Comparison of ENCODE assay signal across 23 cellular contexts in the genomic region with DNA sequence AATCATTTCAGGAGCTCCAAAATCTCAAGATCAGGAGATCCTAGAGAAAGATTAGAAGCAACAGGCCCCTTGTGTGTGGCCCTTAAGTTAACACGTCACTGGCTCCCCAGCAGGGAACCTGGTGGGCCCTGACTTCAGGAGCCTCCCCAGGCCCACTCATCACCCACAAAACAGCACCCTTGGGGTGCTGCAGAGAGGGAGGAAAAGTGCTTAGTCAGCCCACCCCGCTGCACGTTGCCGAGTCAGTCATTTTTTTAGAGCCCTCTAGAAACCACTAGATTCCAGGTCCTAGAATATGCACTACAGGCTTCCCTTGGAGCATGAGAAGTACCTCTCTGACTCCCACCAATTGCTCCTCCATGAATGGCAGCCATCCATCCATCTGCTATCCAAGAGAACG.
DNase-seq lines count a peak whose midpoint lies in the region; ATAC-seq, FAIRE-seq and TF ChIP-seq lines count a peak whose summit lies in the region.
"Had no signal": no experiment of that assay in that cellular context is flagged by ENCODE, and none has a peak within 500 bp of the region (broad histone marks: within the 10 kb centered on the region; RNA-seq: fewer than 3 reads in every experiment).

No MANE protein-coding gene starts in this region.

- H3K36me3 ChIP-seq in SK-N-SH (replicated peaks in 1 of 2; ENCODE audit: control insufficient read depth in 1 of 2, insufficient read depth in 2 of 2, low read length in 1 of 2) (peaks cover 0 to 3% of the 10 kb centered on the region in 2 experiments), K562 (ENCODE audit: control insufficient read depth, insufficient read depth, low read length) (no peaks in the 10 kb centered on the region), tibial nerve (no peaks in the 10 kb centered on the region)
- H3K36me3 ChIP-seq: colonic mucosa, gastrocnemius medialis had no signal

- in situ Hi-C loops in K562 (cut with MboI) (no loop called here), ACHN (cut with HindIII; ENCODE audit: low pct_ligation_motif_present, low pct_unique_long_range_greater_than_20kb, low sequenced_read_pairs) (no loop called here)

- H3K27ac Mint-ChIP-seq in natural killer cell treated with Interleukin-12 subunit alpha and Interleukin-12 subunit beta and Interleukin-15 and Interleukin-18, amount 100 ng/mL, for 72 hours: peak overlapping the region in 1 of 2 donors; percentile 68
- H3K27ac Mint-ChIP-seq: IgD-negative memory B cell, nephron progenitor cell had no signal

- DNase-seq in SK-N-SH (no peak), K562 (ENCODE audit: extremely low read depth in 1 of 4, low spot score in 3 of 4) (no peak), tibial nerve (ENCODE audit: low spot score in 2 of 2) (no peak), NCI-H187 (lab: John Stamatoyannopoulos, UW) (no peak), ACHN (no peak)
- DNase-seq in natural killer cell treated with Interleukin-12 subunit alpha and Interleukin-12 subunit beta and Interleukin-15 and Interleukin-18, amount 100 ng/mL, for 72 hours (ENCODE audit: low spot score): no peak
- no peak for DNase-seq in stimulated activated CD4-positive, alpha-beta T cell treated with anti-CD3 and anti-CD28 coated beads, Interleukin-2, amount 100 ng/mL, for 48 hours
- DNase-seq: activated CD4-positive, alpha-beta T cell treated with anti-CD3 and anti-CD28 coated beads for 36 hours; activated CD8-positive, alpha-beta memory T cell treated with anti-CD3 and anti-CD28 coated beads, Interleukin-2, amount 50 U/mL, for 48 hours; activated naive CD4-positive, alpha-beta T cell; colonic mucosa; DND-41; gastrocnemius medialis; NCI-H2081; NCI-H524; nephron progenitor cell; T1000 had no signal

- H3K4me1 Mint-ChIP-seq in natural killer cell treated with Interleukin-12 subunit alpha and Interleukin-12 subunit beta and Interleukin-15 and Interleukin-18, amount 100 ng/mL, for 72 hours (ENCODE audit: low read depth in 2 of 2): peaks cover 36 to 49% of the 10 kb centered on the region in 2 donors

- no peak for TF ChIP-seq POLR2A in K562 (conservative IDR thresholded peaks at IDR 0.05)
- TF ChIP-seq POLR2A in tibial nerve (IDR thresholded peaks at IDR 0.05): no peak

- no peak overlapping the region; the same call in 1 of the 2 replicates for H3K4me2 ChIP-seq in SK-N-SH
- no peak overlapping the region for H3K4me2 ChIP-seq in K562 (ENCODE audit: insufficient read depth, low read length)

- CTCF ChIA-PET in SK-N-SH (lab: Yijun Ruan, JAX) (interaction anchor here (1.4 kb wide), 1 partner anchor 9 kb away, joined by 4 read pairs; no protein-coding TSS in a partner anchor), K562 (lab: Yijun Ruan, JAX; ENCODE audit: low intra/inter-chr PET ratio) (no interaction called here)

- H3K9me1 ChIP-seq in K562 (ENCODE audit: control insufficient read depth, insufficient read depth, low read length): no peaks in the 10 kb centered on the region

- BruUV-seq in K562 (replicated peaks; lab: Mats Ljungman, UMichigan): no TSS peak

- H4K20me1 ChIP-seq in SK-N-SH (ENCODE audit: insufficient read depth) (peaks cover 100% of the 10 kb centered on the region), K562 (replicated peaks; ENCODE audit: control insufficient read depth, insufficient read depth, low read length) (no peaks in the 10 kb centered on the region)

- no peak overlapping the region for H3K4me3 ChIP-seq in SK-N-SH (ENCODE audit: low read depth in 2 of 2, low read length in 1 of 2)
- H3K4me3 ChIP-seq in K562: no peak overlapping the region
- H3K4me3 ChIP-seq in tibial nerve: no peak overlapping the region
- H3K4me3 ChIP-seq: colonic mucosa, gastrocnemius medialis had no signal

- H2AFZ ChIP-seq in SK-N-SH (ENCODE audit: low read depth): no peak overlapping the region
- H2AFZ ChIP-seq in K562 (ENCODE audit: low read depth, low read length): no peak overlapping the region

- TF ChIP-seq RAD21 in SK-N-SH (IDR thresholded peaks at IDR 0.05; ENCODE audit: low read length): no peak
- no peak for TF ChIP-seq RAD21 in K562 (CRISPR knock-in tag; conservative IDR thresholded peaks at IDR 0.05 in 1 of 2, IDR thresholded peaks at IDR 0.05 in 1 of 2)

- H3K27ac ChIP-seq in SK-N-SH (ENCODE audit: low read depth in 2 of 2, low read length in 1 of 2): peak overlapping the region; percentile 69 to 94; a peak in 3 of 4 replicates
- no peak overlapping the region for H3K27ac ChIP-seq in K562 (ENCODE audit: extremely low read depth, low read depth, low read length)
- peak overlapping the region; percentile 53 to 89 (median 71) for H3K27ac ChIP-seq in tibial nerve
- H3K27ac ChIP-seq: 22Rv1, colonic mucosa had no signal

- H3K27me3 Mint-ChIP-seq in natural killer cell treated with Interleukin-12 subunit alpha and Interleukin-12 subunit beta and Interleukin-15 and Interleukin-18, amount 100 ng/mL, for 72 hours: no peaks in the 10 kb centered on the region
- H3K27me3 Mint-ChIP-seq: activated CD4-positive, alpha-beta T cell treated with anti-CD3 and anti-CD28 coated beads for 36 hours; IgD-negative memory B cell had no signal

- intact Hi-C loops in K562 (cut with micrococcal nuclease): no loop called here

- FAIRE-seq in K562 (lab: Jason Lieb, UNC): no peak
- FAIRE-seq: endothelial cell of umbilical vein, GM18507 had no signal

- no peaks in the 10 kb centered on the region for H3K9me3 Mint-ChIP-seq in natural killer cell treated with Interleukin-12 subunit alpha and Interleukin-12 subunit beta and Interleukin-15 and Interleukin-18, amount 100 ng/mL, for 72 hours
- H3K9me3 Mint-ChIP-seq: nephron progenitor cell had no signal

- H3K9me2 ChIP-seq in SK-N-SH: no peaks in the 10 kb centered on the region

- H3K9ac ChIP-seq in SK-N-SH (no peak overlapping the region), K562 (ENCODE audit: insufficient read depth in 1 of 2, low read depth in 2 of 2, low read length in 2 of 2) (no peak overlapping the region)

- 66% methylated on average over 5 of the region's 5 CpGs for WGBS in SK-N-SH (ENCODE audit: low lambda C conversion rate)
- WGBS in K562 (ENCODE audit: insufficient coverage, low coverage, missing lambda C conversion rate): 0% methylated on average over 5 of the region's 5 CpGs
- 63 to 71% methylated on average over 5 of the region's 5 CpGs for WGBS in tibial nerve, 2 donors

- H3K4me1 ChIP-seq in SK-N-SH (ENCODE audit: control insufficient read depth in 1 of 2, insufficient read depth in 2 of 2, low read depth in 1 of 2, low read length in 1 of 2) (peaks cover 18 to 30% of the 10 kb centered on the region in 2 experiments; a peak in 3 of 4 replicates), K562 (replicated peaks in 1 of 2; ENCODE audit: control insufficient read depth in 2 of 2, insufficient read depth in 2 of 2, low read length in 2 of 2) (no peaks in the 10 kb centered on the region), tibial nerve (peaks cover 0 to 39% (median 20%) of the 10 kb centered on the region in 4 donors)
- H3K4me1 ChIP-seq: colonic mucosa had no signal

- peak overlapping the region; percentile 16 for H3K4me3 Mint-ChIP-seq in natural killer cell treated with Interleukin-12 subunit alpha and Interleukin-12 subunit beta and Interleukin-15 and Interleukin-18, amount 100 ng/mL, for 72 hours
- H3K4me3 Mint-ChIP-seq: activated CD4-positive, alpha-beta T cell treated with anti-CD3 and anti-CD28 coated beads for 36 hours; CD14-positive monocyte; IgD-negative memory B cell; nephron progenitor cell had no signal

- POLR2A ChIA-PET in SK-N-SH (lab: Yijun Ruan, JAX): no interaction called here
- POLR2A ChIA-PET in K562 (lab: Yijun Ruan, JAX): interaction anchor here (0.6 to 1.1 kb wide), 4 partner anchors 9 to 632 kb away, joined by 3 to 4 read pairs (median 4); no protein-coding TSS in a partner anchor

- peaks cover 16% of the 10 kb centered on the region for H3F3A ChIP-seq in SK-N-SH (replicated peaks; ENCODE audit: insufficient read depth)

- H3K9me3 ChIP-seq in SK-N-SH (no peaks in the 10 kb centered on the region), K562 (replicated peaks; ENCODE audit: control insufficient read depth, insufficient read depth, low read depth, low read length) (no peaks in the 10 kb centered on the region), tibial nerve (no peaks in the 10 kb centered on the region)
- H3K9me3 ChIP-seq: colonic mucosa, gastrocnemius medialis had no signal

- ATAC-seq in SK-N-SH treated with all-trans-retinoic acid at 6 μM for 48 hours: no peak
- ATAC-seq in K562: no peak
- peak in 1 of 2 donors; percentile 61 for ATAC-seq in natural killer cell treated with Interleukin-12 subunit alpha and Interleukin-12 subunit beta and Interleukin-15 and Interleukin-18, amount 100 ng/mL, for 72 hours
- ATAC-seq: activated CD4-positive, alpha-beta T cell treated with anti-CD3 and anti-CD28 coated beads for 36 hours; gastrocnemius medialis had no signal

- TF ChIP-seq CTCF in SK-N-SH (IDR thresholded peaks at IDR 0.05): no peak
- no peak for TF ChIP-seq CTCF in K562 (IDR thresholded peaks at IDR 0.05 in 2 of 3, conservative IDR thresholded peaks at IDR 0.05 in 1 of 3; ENCODE audit: insufficient read depth in 2 of 3, low read depth in 1 of 3, low read length in 3 of 3)
- no peak for TF ChIP-seq CTCF in tibial nerve (IDR thresholded peaks at IDR 0.05)

- H3K36me3 Mint-ChIP-seq in natural killer cell treated with Interleukin-12 subunit alpha and Interleukin-12 subunit beta and Interleukin-15 and Interleukin-18, amount 100 ng/mL, for 72 hours: no peaks in the 10 kb centered on the region

- H3K79me2 ChIP-seq in SK-N-SH (ENCODE audit: insufficient read depth) (peaks cover 100% of the 10 kb centered on the region), K562 (ENCODE audit: control insufficient read depth, insufficient read depth, low read length) (no peaks in the 10 kb centered on the region)

- H3K27me3 ChIP-seq in SK-N-SH (ENCODE audit: insufficient read depth) (no peaks in the 10 kb centered on the region), K562 (ENCODE audit: control insufficient read depth in 2 of 2, insufficient read depth in 2 of 2, low read length in 2 of 2) (peaks cover 0 to 41% of the 10 kb centered on the region in 2 experiments; a peak in 3 of 5 replicates), tibial nerve (no peaks in the 10 kb centered on the region)
- H3K27me3 ChIP-seq: colonic mucosa, gastrocnemius medialis had no signal

- no peak for TF ChIP-seq EP300 in SK-N-SH (IDR thresholded peaks at IDR 0.05; ENCODE audit: borderline replicate concordance in 1 of 2, low read depth in 1 of 2, low read length in 1 of 2)
- no peak for TF ChIP-seq EP300 in K562 (IDR thresholded peaks at IDR 0.05; ENCODE audit: low read length)
- no peak for TF ChIP-seq EP300 in tibial nerve (IDR thresholded peaks at IDR 0.05)

TF ChIP-seq in SK-N-SH, 30 proteins besides CTCF, POLR2A, EP300 and RAD21 (continues in another document):
- TF ChIP-seq GABPA (IDR thresholded peaks at IDR 0.05; ENCODE audit: low read depth): no peak
- TF ChIP-seq NRF1 (IDR thresholded peaks at IDR 0.05; ENCODE audit: low read depth, low read length): no peak
- TF ChIP-seq FOXJ3 (CRISPR knock-in tag; IDR thresholded peaks at IDR 0.05): no peak

TF ChIP-seq in SK-N-SH treated with all-trans-retinoic acid at 6 μM for 48 hours, 23 proteins besides CTCF, POLR2A, EP300 and RAD21 (continues in another document):
- TF ChIP-seq OSR1 (CRISPR knock-in tag; IDR thresholded peaks at IDR 0.05): no peak
- no peak for TF ChIP-seq ZNF70 (CRISPR knock-in tag; IDR thresholded peaks at IDR 0.05)

TF ChIP-seq in K562, 482 proteins besides CTCF, POLR2A, EP300 and RAD21 (continues in another document):
- TF ChIP-seq MAFG (tag; conservative IDR thresholded peaks at IDR 0.05): peak; percentile 64
- peak; percentile 68 for TF ChIP-seq ZNF316 (IDR thresholded peaks at IDR 0.05)
